In the genomic region with DNA sequence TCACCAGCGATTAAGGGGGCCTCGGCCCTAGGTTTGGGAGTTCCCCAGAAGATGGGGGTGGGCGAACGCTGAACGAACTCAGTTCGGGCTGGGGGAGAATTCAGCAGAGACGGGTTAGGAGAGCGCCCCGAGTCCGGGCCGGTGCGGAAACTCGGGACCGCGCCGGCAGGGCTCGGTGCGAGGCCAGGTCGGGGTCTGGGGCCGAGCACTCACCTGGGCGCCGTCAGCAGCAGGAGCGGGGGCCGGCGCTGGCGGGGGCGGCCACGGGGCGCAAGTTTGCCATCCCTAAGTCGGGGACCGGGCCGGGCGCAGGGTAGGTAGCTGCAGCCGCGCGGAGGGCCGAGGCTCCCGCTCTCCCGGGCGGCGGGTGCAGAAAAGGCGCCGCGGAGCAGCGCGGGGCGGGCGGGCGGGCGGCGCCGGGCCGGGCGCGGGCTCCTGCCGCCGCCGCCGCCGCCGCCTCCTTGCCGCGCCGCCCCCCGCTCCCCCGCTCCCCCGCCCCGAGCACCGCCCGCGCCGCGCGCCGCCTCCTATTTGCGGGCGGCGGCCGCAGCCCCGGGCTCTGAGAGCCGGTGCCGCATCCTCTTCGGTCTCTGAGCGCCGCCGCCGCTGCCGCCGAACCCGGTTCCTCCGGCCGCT, we compare ENCODE assay signal across 9 cellular contexts. TPM values are rescaled to one million over a fixed set of nuclear protein-coding genes. Genes with fewer than 3 reads are reported as not detected.
A peak's percentile ranks its signal among the peaks of the same experiment; 100 is the strongest.
DNase-seq lines count a peak whose midpoint lies in the region; ATAC-seq and TF ChIP-seq lines count a peak whose summit lies in the region.
"Had no signal": no experiment of that assay in that cellular context is flagged by ENCODE, and none has a peak within 500 bp of the region (broad histone marks: within the 10 kb centered on the region; RNA-seq: fewer than 3 reads in every experiment).

No MANE protein-coding gene starts in this region.

- H3K27me3 Mint-ChIP-seq in activated T-helper 1 cell treated with anti-CD3 and anti-CD28 coated beads, Interleukin-12 subunit alpha, Interleukin-12 subunit beta, Interleukin-2, Interleukin-4 antibody, amounts not matched to agents 30 ng/mL and 10 ng/mL and 1 ng/mL, durations not matched to agents 14 hours and 24 hours and 36 hours (ENCODE audit: insufficient read depth): peaks cover 65% of the 10 kb centered on the region
- H3K27me3 Mint-ChIP-seq in immature natural killer cell (ENCODE audit: low read depth in 3 of 3) (peaks cover 0 to 7% (median 7%) of the 10 kb centered on the region in 3 donors), type B pancreatic cell (peaks cover 52% of the 10 kb centered on the region)

- DNase-seq in activated gamma-delta T cell (lab: John Stamatoyannopoulos, UW) (peak; percentile 36), activated gamma-delta T cell treated with Interleukin-2 at 50 U/mL for 16 hours (no peak), immature natural killer cell (peak in 1 of 3 donors; percentile 6), type B pancreatic cell (ENCODE audit: extremely low spot score, unreplicated experiment) (no peak), HT-29 (ENCODE audit: low spot score) (no peak)
- no peak for DNase-seq in activated T-helper 1 cell treated with anti-CD3 and anti-CD28 coated beads, Interleukin-12 subunit alpha, Interleukin-12 subunit beta, Interleukin-2, Interleukin-4 antibody, amounts not matched to agents 30 ng/mL and 10 ng/mL and 1 ng/mL, durations not matched to agents 14 hours and 24 hours and 36 hours (ENCODE audit: low spot score)
- DNase-seq: GF-D8 had no signal

- H3K4me3 Mint-ChIP-seq in activated T-helper 1 cell treated with anti-CD3 and anti-CD28 coated beads, Interleukin-12 subunit alpha, Interleukin-12 subunit beta, Interleukin-2, Interleukin-4 antibody, amounts not matched to agents 30 ng/mL and 10 ng/mL and 1 ng/mL, durations not matched to agents 14 hours and 24 hours and 36 hours: peak overlapping the region; percentile 65
- H3K4me3 Mint-ChIP-seq in immature natural killer cell: peak overlapping the region; percentile 82 to 90 (median 87)
- peak overlapping the region; percentile 86 for H3K4me3 Mint-ChIP-seq in type B pancreatic cell

- TF ChIP-seq CTCF in type B pancreatic cell (conservative IDR thresholded peaks at IDR 0.05): no peak

- ATAC-seq in GM18511 (IDR thresholded peaks at IDR 0.05; ENCODE audit: unreplicated experiment) (no peak), GM19463 (IDR thresholded peaks at IDR 0.05; ENCODE audit: unreplicated experiment) (no peak)

- H3K4me1 Mint-ChIP-seq in activated T-helper 1 cell treated with anti-CD3 and anti-CD28 coated beads, Interleukin-12 subunit alpha, Interleukin-12 subunit beta, Interleukin-2, Interleukin-4 antibody, amounts not matched to agents 30 ng/mL and 10 ng/mL and 1 ng/mL, durations not matched to agents 14 hours and 24 hours and 36 hours (ENCODE audit: low read depth): peaks cover 31% of the 10 kb centered on the region
- H3K4me1 Mint-ChIP-seq in immature natural killer cell (peaks cover 36 to 41% of the 10 kb centered on the region in 2 donors), type B pancreatic cell (ENCODE audit: unreplicated experiment) (peaks cover 18% of the 10 kb centered on the region)

- intact Hi-C loops in activated T-helper 1 cell treated with anti-CD3 and anti-CD28 coated beads, Interleukin-12 subunit alpha, Interleukin-12 subunit beta, Interleukin-2, Interleukin-4 antibody, amounts not matched to agents 30 ng/mL and 10 ng/mL and 1 ng/mL, durations not matched to agents 14 hours and 24 hours and 36 hours (cut with micrococcal nuclease): loop anchor here (5.0 kb wide), 2 partner anchors 56 to 1021 kb away; no protein-coding TSS in a partner anchor

- no peaks in the 10 kb centered on the region for H3K36me3 Mint-ChIP-seq in activated T-helper 1 cell treated with anti-CD3 and anti-CD28 coated beads, Interleukin-12 subunit alpha, Interleukin-12 subunit beta, Interleukin-2, Interleukin-4 antibody, amounts not matched to agents 30 ng/mL and 10 ng/mL and 1 ng/mL, durations not matched to agents 14 hours and 24 hours and 36 hours (ENCODE audit: low read depth)
- no peaks in the 10 kb centered on the region for H3K36me3 Mint-ChIP-seq in immature natural killer cell
- no peaks in the 10 kb centered on the region for H3K36me3 Mint-ChIP-seq in type B pancreatic cell

- no peaks in the 10 kb centered on the region for H3K9me3 Mint-ChIP-seq in activated T-helper 1 cell treated with anti-CD3 and anti-CD28 coated beads, Interleukin-12 subunit alpha, Interleukin-12 subunit beta, Interleukin-2, Interleukin-4 antibody, amounts not matched to agents 30 ng/mL and 10 ng/mL and 1 ng/mL, durations not matched to agents 14 hours and 24 hours and 36 hours
- H3K9me3 Mint-ChIP-seq in immature natural killer cell: no peaks in the 10 kb centered on the region
- no peaks in the 10 kb centered on the region for H3K9me3 Mint-ChIP-seq in type B pancreatic cell

- H3K27ac Mint-ChIP-seq in activated T-helper 1 cell treated with anti-CD3 and anti-CD28 coated beads, Interleukin-12 subunit alpha, Interleukin-12 subunit beta, Interleukin-2, Interleukin-4 antibody, amounts not matched to agents 30 ng/mL and 10 ng/mL and 1 ng/mL, durations not matched to agents 14 hours and 24 hours and 36 hours: no peak overlapping the region
- H3K27ac Mint-ChIP-seq in immature natural killer cell (peak overlapping the region in 1 of 6 donors; percentile 66), type B pancreatic cell (no peak overlapping the region)

RNA-seq across cellular contexts. Expression of gene ADGRB2, which starts 0.4 kb away (rescaled TPM):
- total RNA-seq in activated T-helper 1 cell treated with anti-CD3 and anti-CD28 coated beads, Interleukin-12 subunit alpha, Interleukin-12 subunit beta, Interleukin-2, Interleukin-4 antibody, amounts not matched to agents 30 ng/mL and 10 ng/mL and 1 ng/mL, durations not matched to agents 14 hours and 24 hours and 36 hours: 0.13 and 0.29 TPM in 2 replicates
- 1 to 10 TPM in 1 of 3 donors, under 1 TPM in 1, not detected in 1; 0.36 to 2.1 TPM for polyA plus RNA-seq in immature natural killer cell
- 3.2 and 14.2 TPM in 2 replicates for total RNA-seq in type B pancreatic cell (ENCODE audit: low replicate concordance)
- 1.2 and 2.2 TPM in 2 replicates for total RNA-seq in HT-29 (2014; rRNA removed; shearing (Covaris generic))

RNA-seq across cellular contexts. Expression of gene SPOCD1, which starts 52.0 kb away (rescaled TPM):
- not detected in 2 replicates for total RNA-seq in activated T-helper 1 cell treated with anti-CD3 and anti-CD28 coated beads, Interleukin-12 subunit alpha, Interleukin-12 subunit beta, Interleukin-2, Interleukin-4 antibody, amounts not matched to agents 30 ng/mL and 10 ng/mL and 1 ng/mL, durations not matched to agents 14 hours and 24 hours and 36 hours
- polyA plus RNA-seq in immature natural killer cell: 1 to 10 TPM in 1 of 3 donors, under 1 TPM in 2; 0.24 to 2.5 (median 0.46) TPM
- 0.52 and 1.1 TPM in 2 replicates for total RNA-seq in type B pancreatic cell (ENCODE audit: low replicate concordance)
- total RNA-seq in HT-29 (2014; rRNA removed; shearing (Covaris generic)): 0.10 and 0.20 TPM in 2 replicates

RNA-seq across cellular contexts. Expression of gene COL16A1, which starts 60.0 kb away (rescaled TPM):
- total RNA-seq in activated T-helper 1 cell treated with anti-CD3 and anti-CD28 coated beads, Interleukin-12 subunit alpha, Interleukin-12 subunit beta, Interleukin-2, Interleukin-4 antibody, amounts not matched to agents 30 ng/mL and 10 ng/mL and 1 ng/mL, durations not matched to agents 14 hours and 24 hours and 36 hours: not detected in 2 replicates
- polyA plus RNA-seq in immature natural killer cell: not detected
- 4.6 and 53.5 TPM in 2 replicates for total RNA-seq in type B pancreatic cell (ENCODE audit: low replicate concordance)
- 31.0 and 37.5 TPM in 2 replicates for total RNA-seq in HT-29 (2014; rRNA removed; shearing (Covaris generic))
